17 cellular contexts compared by ENCODE assay signal in the genomic region with DNA sequence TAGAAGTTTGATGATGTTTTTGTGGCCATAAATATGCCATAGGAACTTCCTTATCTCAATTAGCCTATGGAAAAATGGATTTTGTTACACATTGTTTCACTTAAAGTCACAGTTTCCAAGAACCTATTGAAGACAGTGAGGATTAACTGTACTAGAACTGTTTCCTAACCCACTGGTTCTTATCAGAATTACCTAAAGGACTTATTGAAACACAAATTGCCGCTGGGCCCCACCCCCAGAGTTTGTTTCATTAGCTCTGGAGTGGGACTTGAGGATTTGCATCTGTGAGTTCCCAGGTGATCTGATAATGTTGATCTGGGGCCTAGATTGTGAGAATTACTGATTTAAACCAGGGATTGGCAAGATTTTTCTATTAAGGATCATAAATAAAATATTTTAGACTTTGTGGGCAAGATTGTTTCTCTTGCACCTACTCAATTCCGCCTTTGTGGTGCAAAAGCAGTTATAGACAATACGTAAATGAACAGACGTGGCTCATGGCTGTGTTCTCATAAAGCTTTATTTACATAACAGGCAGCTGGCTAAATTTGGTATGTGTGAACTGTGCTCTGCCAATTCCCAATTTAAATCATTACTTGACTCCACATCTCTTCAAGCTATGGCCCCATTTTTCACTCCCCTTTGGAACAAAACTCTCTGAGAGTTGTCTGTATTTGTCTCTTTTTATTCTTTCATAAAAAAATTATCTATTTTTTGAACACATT. TPM values are rescaled to one million over a fixed set of nuclear protein-coding genes. Genes with fewer than 3 reads are reported as not detected.
DNase-seq lines count a peak whose midpoint lies in the region; ATAC-seq, FAIRE-seq and TF ChIP-seq lines count a peak whose summit lies in the region.
"Had no signal": no experiment of that assay in that cellular context is flagged by ENCODE, and none has a peak within 500 bp of the region (broad histone marks: within the 10 kb centered on the region; RNA-seq: fewer than 3 reads in every experiment).

No MANE protein-coding gene starts in this region.

- H3K4me1 Mint-ChIP-seq in activated T-helper 2 cell treated with anti-CD3 and anti-CD28 coated beads, Interferon-gamma antibody, Interleukin-2, Interleukin-4, amounts not matched to agents 10 μg/mL and 5 μg/mL and 100 μg/mL, durations not matched to agents 14 hours and 24 hours and 36 hours (ENCODE audit: low read depth) = peaks cover 53% of the 10 kb centered on the region

- H3K9me3 ChIP-seq in neutrophil (no peaks in the 10 kb centered on the region), HepG2 (ENCODE audit: low read length) (peaks cover 10% of the 10 kb centered on the region; the same call in 1 of the 2 replicates)
- H3K9me3 ChIP-seq: SJSA1, uterus had no signal

- TF ChIP-seq POLR2A in HepG2 (IDR thresholded peaks at IDR 0.05; ENCODE audit: insufficient read depth in 1 of 2, low read depth in 2 of 2, low read length in 2 of 2) = no peak

- BruUV-seq in HepG2 (replicated peaks; lab: Mats Ljungman, UMichigan) = no TSS peak

- TF ChIP-seq RAD21 in HepG2 (CRISPR knock-in tag; IDR thresholded peaks at IDR 0.05) = no peak

- H3K27ac Mint-ChIP-seq in activated T-helper 2 cell treated with anti-CD3 and anti-CD28 coated beads, Interferon-gamma antibody, Interleukin-2, Interleukin-4, amounts not matched to agents 10 μg/mL and 5 μg/mL and 100 μg/mL, durations not matched to agents 14 hours and 24 hours and 36 hours = peak overlapping the region; percentile 56
- H3K27ac Mint-ChIP-seq: activated CD4-positive, alpha-beta T cell treated with anti-CD3 and anti-CD28 coated beads for 36 hours; dendritic cell treated with granulocyte-macrophage colony-stimulating factor and Interleukin-4, amounts not matched to agents 40 ng/mL and 50 ng/mL, for 4 days had no signal

- no peak overlapping the region for H2AFZ ChIP-seq in HepG2 (ENCODE audit: low read length)

- H3K27me3 ChIP-seq in neutrophil (no peaks in the 10 kb centered on the region), HepG2 (ENCODE audit: control insufficient read depth in 1 of 2, insufficient read depth in 2 of 2, low read length in 2 of 2) (no peaks in the 10 kb centered on the region)
- H3K27me3 ChIP-seq: sigmoid colon, SJSA1, uterus had no signal

- no peaks in the 10 kb centered on the region for H4K20me1 ChIP-seq in HepG2 (ENCODE audit: insufficient read depth, low read length)

- CTCF ChIA-PET in HepG2 (lab: Yijun Ruan, JAX; ENCODE audit: low intra/inter-chr PET ratio, low total read pairs) = no interaction called here

- TF ChIP-seq EP300 in HepG2 (IDR thresholded peaks at IDR 0.05; ENCODE audit: low read depth in 2 of 2, low read length in 2 of 2) (no peak), HepG2 (CRISPR knock-in tag; IDR thresholded peaks at IDR 0.05; ENCODE audit: borderline replicate concordance) (no peak)

- intact Hi-C loops in activated T-helper 2 cell treated with anti-CD3 and anti-CD28 coated beads, Interferon-gamma antibody, Interleukin-2, Interleukin-4, amounts not matched to agents 10 μg/mL and 5 μg/mL and 100 μg/mL, durations not matched to agents 14 hours and 24 hours and 36 hours (cut with micrococcal nuclease) = no loop called here
- intact Hi-C loops in HepG2 (cut with micrococcal nuclease; ENCODE audit: unreplicated experiment) = no loop called here

- peak overlapping the region; percentile 16 for H3K27ac ChIP-seq in neutrophil
- no peak overlapping the region for H3K27ac ChIP-seq in HepG2 (ENCODE audit: extremely low read length, insufficient read depth, low read length)
- H3K27ac ChIP-seq: SJSA1, uterus had no signal

- FAIRE-seq in HepG2 (lab: Jason Lieb, UNC) = no peak
- FAIRE-seq: frontal cortex had no signal

- DNase-seq in NCI-H345 (lab: John Stamatoyannopoulos, UW) (peak; percentile 30), NCI-H345 treated with DMSO at 0.1 percent for 48 hours (lab: John Stamatoyannopoulos, UW; ENCODE audit: unreplicated experiment) (no peak), NCI-H2029 (lab: John Stamatoyannopoulos, UW) (peak; percentile 20), HepG2 (ENCODE audit: low spot score) (no peak), Kasumi-1 (lab: John Stamatoyannopoulos, UW) (no peak)
- DNase-seq in activated T-helper 2 cell treated with anti-CD3 and anti-CD28 coated beads, Interferon-gamma antibody, Interleukin-2, Interleukin-4, amounts not matched to agents 10 μg/mL and 5 μg/mL and 100 μg/mL, durations not matched to agents 14 hours and 24 hours and 36 hours (ENCODE audit: low spot score) = no peak
- no peak for DNase-seq in activated naive CD4-positive, alpha-beta T cell treated with anti-CD3 and anti-CD28 coated beads, Interleukin-2, amount 50 U/mL, for 16 hours
- DNase-seq: activated CD4-positive, alpha-beta T cell treated with anti-CD3 and anti-CD28 coated beads for 36 hours; CD4-positive, CD25-positive, alpha-beta regulatory T cell; NCI-H2107; sigmoid colon; stimulated activated CD4-positive, alpha-beta T cell treated with anti-CD3 and anti-CD28 coated beads, Interleukin-2, amount 100 ng/mL, for 24 hours; uterus had no signal

- in situ Hi-C loops in HepG2 (cut with HindIII; ENCODE audit: extremely low pct_ligation_motif_present, low pct_unique_long_range_greater_than_20kb) = loop anchor here (25.0 kb wide), 1 partner anchor 443 kb away; the partner anchor contains the start of gene PLGRKT

- no peak for ATAC-seq in HepG2
- ATAC-seq: activated CD4-positive, alpha-beta T cell treated with anti-CD3 and anti-CD28 coated beads for 36 hours had no signal

- H3K9ac ChIP-seq in HepG2 (ENCODE audit: insufficient read depth, low read depth, low read length) = no peak overlapping the region

- WGBS in HepG2 (ENCODE audit: low lambda C conversion rate) = 70% methylated on average over 4 of the region's 4 CpGs

- TF ChIP-seq CTCF in neutrophil (IDR thresholded peaks at IDR 0.05) (no peak), HepG2 (CRISPR knock-in tag; IDR thresholded peaks at IDR 0.05) (no peak)

- H3K9me3 Mint-ChIP-seq in activated T-helper 2 cell treated with anti-CD3 and anti-CD28 coated beads, Interferon-gamma antibody, Interleukin-2, Interleukin-4, amounts not matched to agents 10 μg/mL and 5 μg/mL and 100 μg/mL, durations not matched to agents 14 hours and 24 hours and 36 hours = peaks cover 19% of the 10 kb centered on the region

- POLR2A ChIA-PET in HepG2 (lab: Yijun Ruan, JAX) = interaction anchor here (1.0 kb wide), 1 partner anchor 9 kb away, joined by 3 read pairs; the partner anchor contains the start of gene JAK2

- H3K79me2 ChIP-seq in HepG2 (ENCODE audit: insufficient read depth, low read length) = no peaks in the 10 kb centered on the region

- peaks cover 0 to 28% of the 10 kb centered on the region in 2 experiments for H3K4me1 ChIP-seq in neutrophil (ENCODE audit: control insufficient read depth in 1 of 2, insufficient read depth in 1 of 2, low read depth in 1 of 2, low read length in 1 of 2)
- H3K4me1 ChIP-seq in HepG2 (ENCODE audit: insufficient read depth, low read length) = 0 out of 2 replicates have a peak, but pooled peaks cover 6% of the 10 kb centered on the region
- H3K4me1 ChIP-seq: SJSA1 had no signal

- no peak overlapping the region for H3K4me3 ChIP-seq in neutrophil (ENCODE audit: low read depth in 1 of 2, low read length in 1 of 2)
- no peak overlapping the region for H3K4me3 ChIP-seq in HepG2 (replicated peaks in 1 of 3; ENCODE audit: insufficient read depth in 1 of 3, low read depth in 2 of 3, low read length in 3 of 3)
- H3K4me3 ChIP-seq: sigmoid colon, SJSA1, uterus had no signal

- H3K27me3 Mint-ChIP-seq in activated T-helper 2 cell treated with anti-CD3 and anti-CD28 coated beads, Interferon-gamma antibody, Interleukin-2, Interleukin-4, amounts not matched to agents 10 μg/mL and 5 μg/mL and 100 μg/mL, durations not matched to agents 14 hours and 24 hours and 36 hours (ENCODE audit: low read depth) = no peaks in the 10 kb centered on the region
- H3K27me3 Mint-ChIP-seq: activated CD4-positive, alpha-beta T cell treated with anti-CD3 and anti-CD28 coated beads for 36 hours; CD4-positive, CD25-positive, alpha-beta regulatory T cell; dendritic cell treated with granulocyte-macrophage colony-stimulating factor and Interleukin-4, amounts not matched to agents 40 ng/mL and 50 ng/mL, for 4 days had no signal

- no peak overlapping the region for H3K4me3 Mint-ChIP-seq in activated T-helper 2 cell treated with anti-CD3 and anti-CD28 coated beads, Interferon-gamma antibody, Interleukin-2, Interleukin-4, amounts not matched to agents 10 μg/mL and 5 μg/mL and 100 μg/mL, durations not matched to agents 14 hours and 24 hours and 36 hours (ENCODE audit: low read depth)
- H3K4me3 Mint-ChIP-seq: activated CD4-positive, alpha-beta T cell treated with anti-CD3 and anti-CD28 coated beads for 36 hours; dendritic cell treated with granulocyte-macrophage colony-stimulating factor and Interleukin-4, amounts not matched to agents 40 ng/mL and 50 ng/mL, for 4 days had no signal

- no peak overlapping the region for H3K4me2 ChIP-seq in HepG2 (ENCODE audit: low read depth, low read length)

- H3K36me3 Mint-ChIP-seq in activated T-helper 2 cell treated with anti-CD3 and anti-CD28 coated beads, Interferon-gamma antibody, Interleukin-2, Interleukin-4, amounts not matched to agents 10 μg/mL and 5 μg/mL and 100 μg/mL, durations not matched to agents 14 hours and 24 hours and 36 hours (ENCODE audit: low read depth) = peaks cover 33% of the 10 kb centered on the region

- H3K36me3 ChIP-seq in neutrophil = peaks cover 28% of the 10 kb centered on the region
- H3K36me3 ChIP-seq in HepG2 (replicated peaks in 1 of 2; ENCODE audit: control insufficient read depth in 1 of 2, insufficient read depth in 2 of 2, low read length in 2 of 2) = peaks cover 0 to 4% of the 10 kb centered on the region in 2 experiments; a peak in 2 of 5 replicates
- H3K36me3 ChIP-seq: uterus had no signal

RNA-seq across cellular contexts. Expression of gene JAK2, which starts 9.3 kb away (rescaled TPM):
- 29.4 and 32.3 TPM in 2 replicates for total RNA-seq in activated T-helper 2 cell treated with anti-CD3 and anti-CD28 coated beads, Interferon-gamma antibody, Interleukin-2, Interleukin-4, amounts not matched to agents 10 μg/mL and 5 μg/mL and 100 μg/mL, durations not matched to agents 14 hours and 24 hours and 36 hours
- 4.1 and 5.8 TPM in 2 replicates for total RNA-seq in HepG2 (2016; rRNA removed; fragmentation: Illumina TruSeq; extraction: Trizol)
- 1.9 TPM in 2 replicates for total RNA-seq in HepG2 (2016; cell fraction: cytosol; rRNA removed; fragmentation: Illumina TruSeq; extraction: Trizol; ENCODE audit: low read depth)
- 3.9 and 5.2 TPM in 2 replicates for total RNA-seq in HepG2 (2016; cell fraction: insoluble cytoplasmic fraction; rRNA removed; fragmentation: Illumina TruSeq; extraction: Trizol)
- 2.7 and 3.3 TPM in 2 replicates for total RNA-seq in HepG2 (2016; cell fraction: membrane; rRNA removed; fragmentation: Illumina TruSeq; extraction: Trizol)
- 8.9 and 9.8 TPM in 2 replicates for total RNA-seq in HepG2 (2016; cell fraction: nucleus; rRNA removed; fragmentation: Illumina TruSeq; extraction: Trizol)
- polyA plus RNA-seq in HepG2 (2011; rRNA removed) = 0.97 and 1.1 TPM in 2 replicates
- 0.36 and 0.69 TPM in 2 replicates for polyA plus RNA-seq in HepG2 (2011; cell fraction: cytosol; rRNA removed)
- polyA plus RNA-seq in HepG2 (2011; cell fraction: nucleus; rRNA removed) = 1.8 and 1.9 TPM in 2 replicates
- polyA plus RNA-seq in HepG2 (2012) = 1.6 and 1.8 TPM in 2 replicates
- polyA plus RNA-seq in HepG2 (2016; cell fraction: cytosol; fragmentation: Illumina TruSeq; extraction: Trizol; ENCODE audit: low read depth) = 0.11 and 0.22 TPM in 2 replicates
- polyA plus RNA-seq in HepG2 (2016; cell fraction: insoluble cytoplasmic fraction; fragmentation: Illumina TruSeq; extraction: Trizol; ENCODE audit: low read depth) = 3.6 and 3.7 TPM in 2 replicates
- polyA plus RNA-seq in HepG2 (2016; cell fraction: membrane; fragmentation: Illumina TruSeq; extraction: Trizol; ENCODE audit: low read depth) = 0.78 and 0.98 TPM in 2 replicates
- 4.4 and 5.6 TPM in 2 replicates for polyA plus RNA-seq in HepG2 (2016; cell fraction: nucleus; fragmentation: Illumina TruSeq; extraction: Trizol; ENCODE audit: insufficient read depth, low read depth)
- 1.4 and 3.3 TPM in 2 replicates for polyA minus RNA-seq in HepG2 (2011; rRNA and poly(A)+ RNA removed; ENCODE audit: low replicate concordance)
- polyA minus RNA-seq in HepG2 (2011; cell fraction: cytosol; rRNA and poly(A)+ RNA removed) = 2.1 and 2.3 TPM in 2 replicates
- 15.7 and 20.3 TPM in 2 replicates for polyA minus RNA-seq in HepG2 (2011; cell fraction: nucleus; rRNA and poly(A)+ RNA removed)

Comparison
In these comparisons a context has a peak if more than half of its experiments do, and no peak if none do; other contexts are left out.
1. DNase-seq: peak in NCI-H345 (single experiment) and NCI-H2029 (single experiment); none in NCI-H345 treated with DMSO at 0.1 percent for 48 hours (single experiment), activated T-helper 2 cell treated with anti-CD3 and anti-CD28 coated beads, Interferon-gamma antibody, Interleukin-2, Interleukin-4, amounts not matched to agents 10 μg/mL and 5 μg/mL and 100 μg/mL, durations not matched to agents 14 hours and 24 hours and 36 hours (single experiment), HepG2 (single experiment), Kasumi-1 (0 of 2) and activated naive CD4-positive, alpha-beta T cell treated with anti-CD3 and anti-CD28 coated beads, Interleukin-2, amount 50 U/mL, for 16 hours (single experiment).